ENCODE assay signal across 12 cellular contexts in genomic region chr9:129493002-129493713, GRCh38.
A peak's percentile ranks its signal among the peaks of the same experiment; 100 is the strongest.
DNase-seq lines count a peak whose midpoint lies in the region; ATAC-seq and TF ChIP-seq lines count a peak whose summit lies in the region.
"Had no signal": no experiment of that assay in that cellular context is flagged by ENCODE, and none has a peak within 500 bp of the region (broad histone marks: within the 10 kb centered on the region; RNA-seq: fewer than 3 reads in every experiment).

No MANE protein-coding gene starts in this region.

- H3K9me3 Mint-ChIP-seq in nephron = no peaks in the 10 kb centered on the region
- H3K9me3 Mint-ChIP-seq: T-helper 2 cell treated with Interferon-gamma antibody and Interleukin-4, amounts not matched to agents 5 μg/mL and 100 μg/mL, for 36 hours had no signal

- no peaks in the 10 kb centered on the region for H3K27me3 ChIP-seq in left ventricle myocardium inferior (ENCODE audit: low read depth)
- H3K27me3 ChIP-seq in breast epithelium = no peaks in the 10 kb centered on the region
- no peaks in the 10 kb centered on the region for H3K27me3 ChIP-seq in vagina
- H3K27me3 ChIP-seq: brain microvascular endothelial cell had no signal

- H3K4me1 ChIP-seq in left ventricle myocardium inferior (peaks cover 92% of the 10 kb centered on the region), breast epithelium (peaks cover 14 to 35% of the 10 kb centered on the region in 2 donors), vagina (peaks cover 78% of the 10 kb centered on the region)

- H3K4me3 ChIP-seq in left ventricle myocardium inferior = no peak overlapping the region
- no peak overlapping the region for H3K4me3 ChIP-seq in breast epithelium
- no peak overlapping the region for H3K4me3 ChIP-seq in vagina

- TF ChIP-seq CTCF in left ventricle myocardium inferior (IDR thresholded peaks at IDR 0.05; ENCODE audit: borderline replicate concordance) (no peak), breast epithelium (IDR thresholded peaks at IDR 0.05) (no peak), nephron (IDR thresholded peaks at IDR 0.05; ENCODE audit: unreplicated experiment in 3 of 3) (no peak), vagina (IDR thresholded peaks at IDR 0.05) (no peak)

- peak overlapping the region; percentile 18 to 42 (median 30) for H3K4me3 Mint-ChIP-seq in nephron
- H3K4me3 Mint-ChIP-seq: T-helper 2 cell treated with Interferon-gamma antibody and Interleukin-4, amounts not matched to agents 5 μg/mL and 100 μg/mL, for 36 hours had no signal

- TF ChIP-seq POLR2A in breast epithelium (IDR thresholded peaks at IDR 0.05) (no peak), vagina (IDR thresholded peaks at IDR 0.05) (no peak)

- peaks cover 7% of the 10 kb centered on the region for H3K27me3 Mint-ChIP-seq in nephron (ENCODE audit: low read depth)

- intact Hi-C loops in left ventricle myocardium inferior (cut with micrococcal nuclease) = loop anchor here (10.0 kb wide), 1 partner anchor 112 kb away; no protein-coding TSS in a partner anchor
- intact Hi-C loops in Right ventricle myocardium superior (cut with DNase I) = no loop called here
- intact Hi-C loops in breast epithelium (cut with DNase I; ENCODE audit: low total_unique reads) = no loop called here
- intact Hi-C loops in vagina (cut with DNase I) = no loop called here
- intact Hi-C loops in sciatic nerve (cut with DNase I) = loop anchor here (10.0 kb wide), 1 partner anchor 112 kb away; no protein-coding TSS in a partner anchor

- H3K4me1 Mint-ChIP-seq in nephron = peaks cover 63% of the 10 kb centered on the region

- H3K9me3 ChIP-seq in left ventricle myocardium inferior (replicated peaks) = no peaks in the 10 kb centered on the region
- no peaks in the 10 kb centered on the region for H3K9me3 ChIP-seq in breast epithelium
- no peaks in the 10 kb centered on the region for H3K9me3 ChIP-seq in vagina

- H3K27ac ChIP-seq in left ventricle myocardium inferior (replicated peaks) (peak overlapping the region; percentile 98), breast epithelium (peak overlapping the region; percentile 100), vagina (peak overlapping the region; percentile 99)
- H3K27ac ChIP-seq: brain microvascular endothelial cell had no signal

- H3K36me3 Mint-ChIP-seq in nephron (ENCODE audit: low read depth) = no peaks in the 10 kb centered on the region

- H3K27ac Mint-ChIP-seq in nephron = peak overlapping the region; percentile 74 to 98 (median 82)
- H3K27ac Mint-ChIP-seq: T-helper 2 cell treated with Interferon-gamma antibody and Interleukin-4, amounts not matched to agents 5 μg/mL and 100 μg/mL, for 36 hours had no signal

- DNase-seq in left ventricle myocardium inferior (no peak), Right ventricle myocardium superior (no peak), breast epithelium (ENCODE audit: low spot score in 2 of 2) (no peak), vagina (ENCODE audit: extremely low spot score in 2 of 2) (no peak), sciatic nerve (ENCODE audit: low spot score) (no peak), medulla oblongata (ENCODE audit: extremely low spot score) (no peak), T-helper 2 cell (no peak)
- DNase-seq: brain microvascular endothelial cell; NCI-H2081 treated with DMSO at 0.1 percent for 48 hours; stimulated activated CD4-positive, alpha-beta T cell treated with anti-CD3 and anti-CD28 coated beads, Interleukin-4, amount 100 ng/mL, for 24 hours had no signal

- ATAC-seq in Right ventricle myocardium superior (ENCODE audit: poor library complexity) (no peak), sciatic nerve (no peak)

- H3K36me3 ChIP-seq in left ventricle myocardium inferior (no peaks in the 10 kb centered on the region), breast epithelium (no peaks in the 10 kb centered on the region), vagina (no peaks in the 10 kb centered on the region)
- H3K36me3 ChIP-seq: brain microvascular endothelial cell had no signal

Comparison
In these comparisons a context has a peak if more than half of its experiments do, and no peak if none do; other contexts are left out.
1. intact Hi-C loops: an anchor here in left ventricle myocardium inferior (10.0 kb wide) and sciatic nerve (10.0 kb wide); none called in Right ventricle myocardium superior, breast epithelium and vagina.